24 cellular contexts compared by ENCODE assay signal in the genomic region with DNA sequence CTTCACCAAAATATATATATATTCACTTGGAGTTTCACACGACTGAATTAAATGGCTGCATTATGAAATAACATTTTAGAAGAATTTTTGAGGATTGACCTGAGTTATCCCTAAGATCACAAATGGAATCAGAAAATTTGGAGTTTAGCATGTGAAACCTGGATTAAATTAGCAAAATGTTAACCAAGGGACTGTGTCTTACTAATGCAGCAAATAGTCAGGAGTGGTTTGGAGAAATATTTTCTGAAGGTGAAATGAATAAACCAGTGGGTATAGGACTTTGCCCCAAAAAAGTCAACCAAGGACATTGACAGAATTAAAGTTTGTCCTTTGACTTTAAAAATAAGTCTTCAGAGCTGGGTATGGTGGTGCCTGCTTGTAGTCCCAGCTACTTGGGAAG.
"Had no signal": no experiment of that assay in that cellular context is flagged by ENCODE, and none has a peak within 500 bp of the region (broad histone marks: within the 10 kb centered on the region; RNA-seq: fewer than 3 reads in every experiment).

No MANE protein-coding gene starts in this region.

- H3K27me3 ChIP-seq: colonic mucosa, neutrophil, ovary, upper lobe of left lung, vagina had no signal

- ATAC-seq: activated CD4-positive, alpha-beta T cell treated with anti-CD3 and anti-CD28 coated beads for 36 hours; activated CD8-positive, alpha-beta memory T cell treated with anti-CD3 and anti-CD28 coated beads, Interleukin-2, amount 10 ng/mL, durations not matched to agents 7 days and 5 days; activated CD8-positive, alpha-beta T cell treated with anti-CD3 and anti-CD28 coated beads, Interleukin-2, amount 10 ng/mL, durations not matched to agents 7 days and 5 days; activated naive CD8-positive, alpha-beta T cell treated with anti-CD3 and anti-CD28 coated beads, Interleukin-2, amount 50 U/mL, for 24 hours; left colon; sciatic nerve; stimulated activated naive CD8-positive, alpha-beta T cell treated with anti-CD3 and anti-CD28 coated beads, Interleukin-15, Interleukin-2, amounts not matched to agents 100 U/mL and 50 U/mL, for 24 hours had no signal

- H3K9me3 ChIP-seq: colonic mucosa, neutrophil, ovary, thoracic aorta, upper lobe of left lung, vagina had no signal

- H3K36me3 ChIP-seq: colonic mucosa, neutrophil, ovary, thoracic aorta, vagina had no signal

- DNase-seq: activated CD4-positive, alpha-beta T cell treated with anti-CD3 and anti-CD28 coated beads for 36 hours; activated CD4-positive, CD25-positive, alpha-beta regulatory T cell; activated CD8-positive, alpha-beta memory T cell treated with anti-CD3 and anti-CD28 coated beads, Interleukin-2, amount 10 ng/mL, durations not matched to agents 7 days and 5 days; activated CD8-positive, alpha-beta T cell treated with anti-CD3 and anti-CD28 coated beads, Interleukin-2, amount 10 ng/mL, durations not matched to agents 7 days and 5 days; activated naive CD8-positive, alpha-beta T cell treated with anti-CD3 and anti-CD28 coated beads, Interleukin-2, amount 50 U/mL, for 24 hours; activated T-cell treated with anti-CD3 and anti-CD28 coated beads, Interleukin-2, amount 50 U/mL, for 48 hours; anterior cingulate cortex; colonic mucosa; effector memory CD4-positive, alpha-beta T cell; hippocampal formation; left colon; naive B cell; nephron progenitor cell; ovary; retina; stimulated activated CD4-positive, alpha-beta T cell treated with anti-CD3 and anti-CD28 coated beads, Interleukin-12 subunit alpha, Interleukin-12 subunit beta, amount 100 ng/mL, for 4 hours; stimulated activated CD4-positive, alpha-beta T cell treated with anti-CD3 and anti-CD28 coated beads, Interleukin-4, amount 100 ng/mL, for 1 hour; stimulated activated naive CD8-positive, alpha-beta T cell treated with anti-CD3 and anti-CD28 coated beads, Interleukin-15, Interleukin-2, amounts not matched to agents 100 U/mL and 50 U/mL, for 24 hours; upper lobe of left lung had no signal

- H3K27ac ChIP-seq: colonic mucosa, neutrophil, ovary, skin epidermis, thoracic aorta, upper lobe of left lung, vagina had no signal

- H3K4me1 ChIP-seq: colonic mucosa, upper lobe of left lung, vagina had no signal

- H3K4me3 ChIP-seq: colonic mucosa, ovary, skin epidermis, thoracic aorta, upper lobe of left lung, vagina had no signal
